ENCODE assay signal across 7 cellular contexts in the genomic region with DNA sequence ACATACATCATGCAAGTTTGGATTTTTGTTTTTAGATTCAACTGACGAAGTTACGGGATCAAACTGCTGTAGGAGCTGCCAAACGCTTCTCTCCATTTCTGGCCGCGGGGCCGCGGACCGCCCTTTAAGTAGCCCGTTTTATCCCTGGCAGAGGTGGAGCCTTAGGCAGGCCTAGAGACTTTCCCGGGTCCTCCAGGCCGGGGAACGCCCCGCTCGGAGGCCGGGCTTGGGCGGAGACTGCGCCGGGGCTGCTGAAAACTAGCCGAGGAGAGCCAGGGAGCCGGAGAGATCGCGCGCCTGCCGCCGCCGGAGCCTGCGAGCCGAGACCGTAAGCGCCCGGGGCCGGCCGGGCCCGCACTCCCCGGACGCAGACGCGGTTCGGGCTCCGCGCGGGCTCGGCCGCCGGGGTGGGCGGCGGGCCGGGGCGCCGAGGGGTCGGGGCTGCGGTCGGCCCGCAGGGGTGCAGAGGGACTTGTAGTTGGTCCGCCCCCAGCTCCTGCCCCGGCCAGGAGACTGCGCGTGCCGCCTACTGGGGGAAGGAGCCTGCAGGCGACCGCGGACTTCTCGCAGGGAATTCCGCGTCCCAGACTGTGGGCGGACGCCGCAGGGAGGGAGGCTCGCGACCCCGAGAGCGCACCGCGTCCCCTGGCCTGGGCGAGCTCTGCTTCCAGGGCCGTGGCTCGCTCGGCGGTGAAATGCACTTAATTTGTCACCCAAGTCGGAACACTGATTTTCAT. TPM values are rescaled to one million over a fixed set of nuclear protein-coding genes. Genes with fewer than 3 reads are reported as not detected.
DNase-seq lines count a peak whose midpoint lies in the region; ATAC-seq, FAIRE-seq and TF ChIP-seq lines count a peak whose summit lies in the region.

A gene (plus strand): TSS at position 283 of the 737 bp plus-strand sequence. CDS start 18,606 bp downstream, outside the sequence.

- no peaks in the 10 kb centered on the region for H3K9me3 ChIP-seq in iPS-18c (ENCODE audit: control insufficient read depth, insufficient read depth, low read length)
- H3K9me3 ChIP-seq in skeletal muscle tissue (ENCODE audit: control insufficient read depth in 3 of 3, low read length in 3 of 3): no peaks in the 10 kb centered on the region

- H3K4me1 ChIP-seq in skeletal muscle tissue (ENCODE audit: control insufficient read depth in 3 of 3, insufficient read depth in 3 of 3, low read length in 3 of 3): peaks cover 43 to 49% (median 48%) of the 10 kb centered on the region in 3 donors

- H3K9ac ChIP-seq in skeletal muscle tissue (ENCODE audit: low read depth in 1 of 3, low read length in 3 of 3): peak within 1 kb of the TSS; percentile 74 to 86 (median 80)

- peak; percentile 80 for FAIRE-seq in TTC549 (lab: Jason Lieb, UNC)

- ATAC-seq in GM18498 (IDR thresholded peaks at IDR 0.05; ENCODE audit: unreplicated experiment): peak; percentile 99
- ATAC-seq in HG02870 (IDR thresholded peaks at IDR 0.05; ENCODE audit: unreplicated experiment): peak; percentile 99

- DNase-seq in NCI-H1694 (lab: John Stamatoyannopoulos, UW) (peak; percentile 65), brain microvascular endothelial cell (peak; percentile 85)

- TF ChIP-seq CTCF in brain microvascular endothelial cell (IDR thresholded peaks at IDR 0.05; ENCODE audit: low read depth, low read length, missing control alignments): peak; percentile 58

- H3K4me3 ChIP-seq in brain microvascular endothelial cell (ENCODE audit: low read depth, low read length) (peak within 1 kb of the TSS; percentile 69), iPS-18c (ENCODE audit: insufficient read depth, low read depth, low read length) (peak within 1 kb of the TSS; percentile 78), skeletal muscle tissue (ENCODE audit: low read length in 3 of 3) (peak within 1 kb of the TSS; percentile 80 to 89 (median 86))

- H3K36me3 ChIP-seq in brain microvascular endothelial cell (replicated peaks) (no peaks in the 10 kb centered on the region), skeletal muscle tissue (ENCODE audit: control insufficient read depth in 3 of 3, insufficient read depth in 3 of 3, low read length in 3 of 3) (no peaks in the 10 kb centered on the region)

- in situ Hi-C loops in brain microvascular endothelial cell (cut with HindIII; ENCODE audit: low pct_ligation_motif_present, low sequenced_read_pairs): loop anchor here (25.0 kb wide), 1 partner anchor 177 kb away; a partner anchor contains a TSS

- H3K27ac ChIP-seq in brain microvascular endothelial cell (peak within 1 kb of the TSS; percentile 4), skeletal muscle tissue (ENCODE audit: low read depth, low read length) (peak within 1 kb of the TSS; percentile 61)

- H3K27me3 ChIP-seq in brain microvascular endothelial cell (replicated peaks): no peaks in the 10 kb centered on the region
- H3K27me3 ChIP-seq in skeletal muscle tissue (ENCODE audit: control insufficient read depth in 3 of 3, insufficient read depth in 3 of 3, low read length in 3 of 3): no peaks in the 10 kb centered on the region

RNA-seq across cellular contexts. Expression of the gene that starts here (rescaled TPM):
- 13.0 TPM for total RNA-seq in skeletal muscle tissue

Comparison
In these comparisons a context has a peak if more than half of its experiments do, and no peak if none do; other contexts are left out.
1. Peak in every context shown above with its lines: DNase-seq, ATAC-seq, H3K4me3 ChIP-seq and H3K27ac ChIP-seq.